Comparison of ENCODE assay signal across 14 cellular contexts in genomic region chr1:234710936-234711335, GRCh38.
"Had no signal": no experiment of that assay in that cellular context is flagged by ENCODE, and none has a peak within 500 bp of the region (broad histone marks: within the 10 kb centered on the region; RNA-seq: fewer than 3 reads in every experiment).

No MANE protein-coding gene starts in this region.

- H3K27me3 ChIP-seq: cardiac muscle cell, stomach, upper lobe of right lung had no signal

- H3K4me3 Mint-ChIP-seq: activated CD4-positive, alpha-beta T cell treated with anti-CD3 and anti-CD28 coated beads, Interleukin-2, amount 10 ng/mL, durations not matched to agents 7 days and 5 days; activated naive CD8-positive, alpha-beta T cell; effector memory CD8-positive, alpha-beta T cell; memory B cell; natural killer cell had no signal

- DNase-seq: activated CD4-positive, alpha-beta T cell treated with anti-CD3 and anti-CD28 coated beads, Interleukin-2, amount 10 ng/mL, durations not matched to agents 7 days and 5 days; dermis blood vessel endothelial cell; effector memory CD8-positive, alpha-beta T cell; foreskin melanocyte; natural killer cell; small intestine; stimulated activated CD4-positive, alpha-beta T cell treated with anti-CD3 and anti-CD28 coated beads, Interleukin-4, amount 100 ng/mL, for 1 hour; stomach; T1000; upper lobe of right lung had no signal

- ATAC-seq: activated CD4-positive, CD25-positive, alpha-beta regulatory T cell treated with anti-CD3 and anti-CD28 coated beads, Interleukin-2, amount 50 U/mL, for 24 hours; effector memory CD8-positive, alpha-beta T cell; natural killer cell; upper lobe of right lung had no signal

- H3K4me3 ChIP-seq: cardiac muscle cell, stomach, upper lobe of right lung had no signal

- H3K36me3 Mint-ChIP-seq: activated naive CD8-positive, alpha-beta T cell; memory B cell; natural killer cell had no signal

- H3K9me3 ChIP-seq: stomach, upper lobe of right lung had no signal

- FAIRE-seq: small intestine had no signal

- H3K27ac Mint-ChIP-seq: activated CD4-positive, alpha-beta T cell treated with anti-CD3 and anti-CD28 coated beads, Interleukin-2, amount 10 ng/mL, durations not matched to agents 7 days and 5 days; activated naive CD8-positive, alpha-beta T cell; effector memory CD8-positive, alpha-beta T cell; memory B cell; natural killer cell had no signal

- H3K9me3 Mint-ChIP-seq: effector memory CD8-positive, alpha-beta T cell had no signal

- H3K4me1 Mint-ChIP-seq: memory B cell had no signal

- H3K27me3 Mint-ChIP-seq: activated CD4-positive, alpha-beta T cell treated with anti-CD3 and anti-CD28 coated beads, Interleukin-2, amount 10 ng/mL, durations not matched to agents 7 days and 5 days; activated naive CD8-positive, alpha-beta T cell; effector memory CD8-positive, alpha-beta T cell; memory B cell had no signal

- H3K36me3 ChIP-seq: cardiac muscle cell, stomach, upper lobe of right lung had no signal
